In the genomic region with DNA sequence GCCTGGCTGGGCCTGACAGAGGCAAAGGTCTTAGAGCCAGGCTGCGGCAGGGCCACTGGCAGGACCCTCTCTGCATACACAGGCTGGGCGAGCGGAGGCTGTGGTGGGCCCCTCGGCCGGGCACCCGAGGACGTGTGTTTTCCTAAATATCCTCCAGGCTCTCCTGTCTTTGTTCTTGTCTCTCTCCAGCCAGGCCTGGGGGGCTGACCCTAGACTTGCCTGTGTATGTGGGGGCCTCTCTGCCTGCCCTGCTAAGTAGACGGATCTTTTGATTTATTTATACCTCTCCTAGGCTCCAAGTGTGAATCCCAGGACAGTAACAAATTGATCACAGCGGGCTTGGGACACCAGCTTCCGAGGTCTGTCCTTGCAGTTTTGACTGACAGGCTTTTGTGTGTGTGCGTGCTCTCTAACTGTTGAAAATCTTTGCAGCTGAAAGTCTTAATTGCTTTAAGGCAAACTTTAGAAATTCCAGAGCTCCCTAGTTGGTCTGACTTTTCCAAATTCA, we compare ENCODE assay signal across 8 cellular contexts. TPM values are rescaled to one million over a fixed set of nuclear protein-coding genes. Genes with fewer than 3 reads are reported as not detected.
A peak's percentile ranks its signal among the peaks of the same experiment; 100 is the strongest.
DNase-seq lines count a peak whose midpoint lies in the region; ATAC-seq, FAIRE-seq and TF ChIP-seq lines count a peak whose summit lies in the region.

No MANE protein-coding gene starts in this region.

- RAD21 ChIA-PET in HCT116 (lab: Charles Lee; ENCODE audit: low non-redundant PET in 1 of 2, low total read pairs in 2 of 2, uncharacterized antibody in 2 of 2, unreplicated experiment in 2 of 2), result no interaction called here

- CTCF ChIA-PET in HCT116 (lab: Charles Lee), result no interaction called here

- H3K4me3 ChIP-seq in HCT116 (replicated peaks in 1 of 2; ENCODE audit: low read depth in 1 of 2, low read length in 2 of 2), result peak overlapping the region; percentile 66 to 93
- peak overlapping the region; percentile 49 for H3K4me3 ChIP-seq in WERI-Rb-1 (ENCODE audit: low read depth, low read length)
- peak overlapping the region; percentile 60 to 74 (median 62) for H3K4me3 ChIP-seq in gastrocnemius medialis

- no peak for FAIRE-seq in GM12891 (lab: Jason Lieb, UNC)

- TF ChIP-seq CTCF in HCT116 (IDR thresholded peaks at IDR 0.05 in 2 of 3, conservative IDR thresholded peaks at IDR 0.05 in 1 of 3; ENCODE audit: borderline replicate concordance in 1 of 3, insufficient read depth in 1 of 3, low read depth in 2 of 3, low read length in 2 of 3) (no peak), WERI-Rb-1 (IDR thresholded peaks at IDR 0.05; ENCODE audit: low read depth, low read length) (no peak), gastrocnemius medialis (IDR thresholded peaks at IDR 0.05 in 4 of 5, conservative IDR thresholded peaks at IDR 0.05 in 1 of 5) (no peak)

- peaks cover 57% of the 10 kb centered on the region for H3K79me2 ChIP-seq in HCT116 (ENCODE audit: insufficient read depth, low read length)

- no peak for DNase-seq in HCT116 (ENCODE audit: low read depth, low spot score)
- DNase-seq in WERI-Rb-1, result no peak
- no peak for DNase-seq in left cardiac atrium
- no peak for DNase-seq in gastrocnemius medialis
- no peak for DNase-seq in GM12891 (ENCODE audit: insufficient read length, low spot score)
- no peak for DNase-seq in SHP77 (lab: John Stamatoyannopoulos, UW)

- H3K9me2 ChIP-seq in HCT116 (ENCODE audit: insufficient read depth), result no peaks in the 10 kb centered on the region

- in situ Hi-C loops in gastrocnemius medialis (cut with MboI; ENCODE audit: low sequenced_read_pairs in 4 of 4), result no loop called here

- no peak overlapping the region for H2AFZ ChIP-seq in HCT116 (ENCODE audit: low read depth, low read length, poor library complexity, severe bottlenecking)

- H4K20me1 ChIP-seq in HCT116 (ENCODE audit: insufficient read depth), result peaks cover 5% of the 10 kb centered on the region; the same call in 1 of the 2 replicates

- TF ChIP-seq RAD21 in HCT116 (IDR thresholded peaks at IDR 0.05; ENCODE audit: low read depth), result no peak

- POLR2A ChIA-PET in HCT116 (lab: Charles Lee), result no interaction called here

- H3K9me3 ChIP-seq in HCT116 (ENCODE audit: control insufficient read depth in 1 of 2, insufficient read depth in 1 of 2, low read depth in 1 of 2, low read length in 2 of 2) (no peaks in the 10 kb centered on the region), WERI-Rb-1 (ENCODE audit: severe bottlenecking) (no peaks in the 10 kb centered on the region), gastrocnemius medialis (no peaks in the 10 kb centered on the region)

- H3K36me3 ChIP-seq in HCT116 (ENCODE audit: control insufficient read depth in 1 of 2, insufficient read depth in 2 of 2, low read length in 2 of 2) (no peaks in the 10 kb centered on the region), WERI-Rb-1 (no peaks in the 10 kb centered on the region), gastrocnemius medialis (no peaks in the 10 kb centered on the region)

- H3K4me1 ChIP-seq in HCT116 (ENCODE audit: control insufficient read depth in 1 of 2, insufficient read depth in 2 of 2, low read length in 2 of 2), result peaks cover 31 to 49% of the 10 kb centered on the region in 2 experiments
- H3K4me1 ChIP-seq in gastrocnemius medialis, result peaks cover 11 to 20% of the 10 kb centered on the region in 2 donors

- H3K27ac ChIP-seq in HCT116 (ENCODE audit: low read depth, low read length), result peak overlapping the region; percentile 94
- H3K27ac ChIP-seq in WERI-Rb-1, result no peak overlapping the region
- H3K27ac ChIP-seq in gastrocnemius medialis, result peak overlapping the region; percentile 57 to 73 (median 67)

- no peaks in the 10 kb centered on the region for H3K27me3 ChIP-seq in HCT116 (ENCODE audit: insufficient read depth, low read length)
- H3K27me3 ChIP-seq in WERI-Rb-1 (ENCODE audit: insufficient read depth, low read depth, severe bottlenecking), result no peaks in the 10 kb centered on the region
- H3K27me3 ChIP-seq in gastrocnemius medialis, result no peaks in the 10 kb centered on the region

- ATAC-seq in HCT116, result peak; percentile 30
- peak; percentile 33 to 38 for ATAC-seq in left cardiac atrium
- ATAC-seq in gastrocnemius medialis, result peak; percentile 15 to 17
- no peak for ATAC-seq in HG03139 (IDR thresholded peaks at IDR 0.05; ENCODE audit: unreplicated experiment)
- no peak for ATAC-seq in HG02970 (IDR thresholded peaks at IDR 0.05; ENCODE audit: low FRiP score, unreplicated experiment)

- intact Hi-C loops in HCT116 (cut with micrococcal nuclease) (loop anchor here (5.0 kb wide), 2 partner anchors 48 to 127 kb away; no protein-coding TSS in a partner anchor), left cardiac atrium (cut with DNase I) (no loop called here), gastrocnemius medialis (cut with DNase I; ENCODE audit: low total_unique reads) (no loop called here)

- peak overlapping the region; percentile 87 for H3K9ac ChIP-seq in HCT116 (ENCODE audit: low read length)

- H3K4me2 ChIP-seq in HCT116 (ENCODE audit: low read length), result peak overlapping the region; percentile 69

- BruUV-seq in HCT116 (replicated peaks; lab: Mats Ljungman, UMichigan), result no TSS peak

- TF ChIP-seq POLR2A in HCT116 (IDR thresholded peaks at IDR 0.05; ENCODE audit: borderline replicate concordance, extremely low read depth, insufficient read depth, insufficient read length), result no peak
- TF ChIP-seq POLR2A in gastrocnemius medialis (IDR thresholded peaks at IDR 0.05), result no peak
- no peak for TF ChIP-seq POLR2A in GM12891 (IDR thresholded peaks at IDR 0.05; ENCODE audit: low read depth, low read length)

TF ChIP-seq in HCT116, 20 proteins besides CTCF, POLR2A, EP300 and RAD21:
- TF ChIP-seq ZFX (IDR thresholded peaks at IDR 0.05) (peak; percentile 54; the same call in 1 of the 2 replicates), YY1 (IDR thresholded peaks at IDR 0.05; ENCODE audit: extremely low read depth, insufficient replicate concordance, low read depth, low read length) (no peak), ELF1 (IDR thresholded peaks at IDR 0.05; ENCODE audit: borderline replicate concordance, low read depth) (no peak)

TF ChIP-seq in GM12891, 5 proteins besides CTCF, POLR2A, EP300 and RAD21:
- no peak for TF ChIP-seq POU2F2 (IDR thresholded peaks at IDR 0.05; ENCODE audit: low read depth, low read length)
- TF ChIP-seq PAX5 (IDR thresholded peaks at IDR 0.05; ENCODE audit: insufficient read depth, low read length, severe bottlenecking), result no peak
- TF ChIP-seq SPI1 (IDR thresholded peaks at IDR 0.05; ENCODE audit: low read depth, low read length), result no peak
- TF ChIP-seq TAF1 (IDR thresholded peaks at IDR 0.05; ENCODE audit: low read depth, low read length), result no peak
- TF ChIP-seq POLR2AphosphoS5 (IDR thresholded peaks at IDR 0.05; ENCODE audit: low read depth, low read length), result no peak
TF ChIP-seq in GM12891: peak in this region for 0.

RNA-seq across cellular contexts. Expression of a gene that starts 1.1 kb away (rescaled TPM):
- 40.8 TPM for total RNA-seq in HCT116 (2021; ENCODE audit: unreplicated experiment)
- polyA plus RNA-seq in HCT116 (2012), result 55.8 and 65.2 TPM in 2 replicates
- 10 to 100 TPM; 28.7 to 32.6 TPM for total RNA-seq in left cardiac atrium
- total RNA-seq in gastrocnemius medialis, result 10 to 100 TPM in 1 of 4 donors, 1 to 10 TPM in 3; 2.3 to 10.1 (median 3.5) TPM
- polyA plus RNA-seq in GM12891 (2012; ENCODE audit: low read depth, missing spikeins), result 117 TPM

Comparison
In these comparisons a context has a peak if more than half of its experiments do, and no peak if none do; other contexts are left out.
1. ATAC-seq: peak in HCT116 (single experiment), left cardiac atrium (2 of 2) and gastrocnemius medialis (2 of 2); none in HG03139 (single experiment) and HG02970 (single experiment).
2. Peak in every context shown above with its lines, with median percentiles within 50 percentile points of each other: H3K4me3 ChIP-seq.